Comparison of ENCODE assay signal across 38 cellular contexts in the genomic region with DNA sequence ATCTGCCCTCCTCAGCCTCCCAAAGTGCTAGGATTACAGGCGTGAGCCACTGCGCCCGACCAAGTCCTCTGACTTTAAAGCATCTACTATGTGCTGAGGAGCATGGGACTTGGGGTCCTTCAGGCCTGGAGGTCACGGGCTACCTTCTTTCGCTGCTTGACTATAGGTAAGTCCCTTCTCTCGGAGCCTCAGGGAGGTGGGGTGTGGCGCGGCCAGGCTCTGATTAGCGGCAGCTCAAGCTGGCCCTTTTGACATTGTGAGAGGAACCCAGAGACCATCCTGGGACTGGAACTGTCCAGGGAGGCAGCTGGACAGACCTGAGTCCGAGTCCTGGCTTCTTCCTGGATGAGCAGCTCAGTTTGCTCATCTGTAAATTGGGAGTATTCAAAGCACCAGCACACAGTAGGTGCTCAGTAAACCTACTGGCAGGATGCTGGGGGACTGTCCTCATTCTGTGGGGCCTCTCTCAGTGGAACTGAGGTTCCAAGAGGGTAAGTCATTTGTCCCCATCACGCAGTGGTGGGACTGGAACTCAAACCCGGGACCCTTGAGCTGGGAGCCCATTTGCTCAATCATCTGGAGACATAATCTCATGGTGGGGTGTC. TPM values are rescaled to one million over a fixed set of nuclear protein-coding genes. Genes with fewer than 3 reads are reported as not detected.
DNase-seq lines count a peak whose midpoint lies in the region; ATAC-seq, FAIRE-seq and TF ChIP-seq lines count a peak whose summit lies in the region.
"Had no signal": no experiment of that assay in that cellular context is flagged by ENCODE, and none has a peak within 500 bp of the region (broad histone marks: within the 10 kb centered on the region; RNA-seq: fewer than 3 reads in every experiment).

No MANE protein-coding gene starts in this region.

- no peak for TF ChIP-seq RAD21 in GM12878 (IDR thresholded peaks at IDR 0.05; ENCODE audit: insufficient read depth, low read depth, low read length)

- peak overlapping the region; percentile 41 for H3K4me3 Mint-ChIP-seq in stimulated activated naive CD8-positive, alpha-beta T cell treated with anti-CD3 and anti-CD28 coated beads, Interleukin-15, Interleukin-2, amounts not matched to agents 100 ng/mL and 50 ng/mL, for 24 hours
- no peak overlapping the region for H3K4me3 Mint-ChIP-seq in nephron progenitor cell
- H3K4me3 Mint-ChIP-seq: CD8-positive, alpha-beta memory T cell had no signal

- H3K9me3 Mint-ChIP-seq in stimulated activated naive CD8-positive, alpha-beta T cell treated with anti-CD3 and anti-CD28 coated beads, Interleukin-15, Interleukin-2, amounts not matched to agents 100 ng/mL and 50 ng/mL, for 24 hours, result no peaks in the 10 kb centered on the region
- H3K9me3 Mint-ChIP-seq in nephron progenitor cell, result no peaks in the 10 kb centered on the region
- H3K9me3 Mint-ChIP-seq: CD8-positive, alpha-beta memory T cell had no signal

- peak overlapping the region; percentile 97 for H3K4me2 ChIP-seq in GM12878 (ENCODE audit: control insufficient read depth, insufficient read depth)
- H3K4me2 ChIP-seq: A549, SK-N-SH, smooth muscle cell had no signal

- no peaks in the 10 kb centered on the region for H3K36me3 Mint-ChIP-seq in stimulated activated naive CD8-positive, alpha-beta T cell treated with anti-CD3 and anti-CD28 coated beads, Interleukin-15, Interleukin-2, amounts not matched to agents 100 ng/mL and 50 ng/mL, for 24 hours (ENCODE audit: low read depth)
- H3K36me3 Mint-ChIP-seq in nephron progenitor cell (ENCODE audit: low read depth), result no peaks in the 10 kb centered on the region
- H3K36me3 Mint-ChIP-seq: CD8-positive, alpha-beta memory T cell had no signal

- H3K79me2 ChIP-seq in GM12878 (ENCODE audit: control insufficient read depth, insufficient read depth, low read length), result peaks cover 54% of the 10 kb centered on the region

- no peak overlapping the region for H3K27ac Mint-ChIP-seq in stimulated activated naive CD8-positive, alpha-beta T cell treated with anti-CD3 and anti-CD28 coated beads, Interleukin-15, Interleukin-2, amounts not matched to agents 100 ng/mL and 50 ng/mL, for 24 hours
- no peak overlapping the region for H3K27ac Mint-ChIP-seq in nephron progenitor cell

- peak overlapping the region; percentile 94 for H3K27ac ChIP-seq in GM12878 (ENCODE audit: control insufficient read depth, insufficient read depth)
- H3K27ac ChIP-seq: A549, left ventricle myocardium inferior, right atrium auricular region, stomach had no signal

- DNase-seq in stimulated activated naive CD8-positive, alpha-beta T cell treated with anti-CD3 and anti-CD28 coated beads, Interleukin-15, Interleukin-2, amounts not matched to agents 100 U/mL and 50 U/mL, for 24 hours, result no peak
- DNase-seq in GM12878 (ENCODE audit: low read depth, low spot score) (no peak), globus pallidus (ENCODE audit: low spot score) (no peak), medulla oblongata (ENCODE audit: extremely low spot score) (no peak), nephron progenitor cell (no peak)
- DNase-seq: activated CD4-positive, alpha-beta T cell treated with anti-CD3 and anti-CD28 coated beads, Interleukin-2, amount 50 U/mL, for 1 hour; activated CD4-positive, CD25-positive, alpha-beta regulatory T cell; activated T-cell treated with anti-CD3 and anti-CD28 coated beads, Interleukin-2, amount 50 U/mL, for 48 hours; AML-193; CD8-positive, alpha-beta memory T cell; cortex of kidney; DMS 273 treated with DMSO at 0.1 percent for 48 hours; EL; erythroblast; glutamatergic neuron; HCEC 1CT; islet precursor cell; left ventricle myocardium inferior; NCI-H1436 treated with DMSO at 0.1 percent for 48 hours; NCI-H2081 treated with DMSO at 0.1 percent for 48 hours; NCI-H226; NCI-H526 treated with DMSO at 0.1 percent for 48 hours; NK-92 treated with Interleukin-12 subunit alpha and Interleukin-12 subunit beta, amount 100 ng/mL, for 24 hours; PC-3; posterior cingulate gyrus; SK-N-SH; stimulated activated CD4-positive, alpha-beta T cell treated with anti-CD3 and anti-CD28 coated beads, Interleukin-1b, Interleukin-23, amount 100 ng/mL, for 48 hours; stomach had no signal

- H3K4me3 ChIP-seq in GM12878, result peak overlapping the region; percentile 100
- H3K4me3 ChIP-seq: A549, left ventricle myocardium inferior, right atrium auricular region, smooth muscle cell, stomach had no signal

- FAIRE-seq in GM12878 (lab: Jason Lieb, UNC), result no peak
- FAIRE-seq: A549, urothelium cell line had no signal

- peaks cover 52% of the 10 kb centered on the region for H3K4me1 ChIP-seq in GM12878 (ENCODE audit: control insufficient read depth, insufficient read depth, low read length)
- H3K4me1 ChIP-seq: A549, left ventricle myocardium inferior, right atrium auricular region had no signal

- H4K20me1 ChIP-seq in GM12878 (ENCODE audit: control insufficient read depth, insufficient read depth), result no peaks in the 10 kb centered on the region

- H3K9ac ChIP-seq in GM12878 (ENCODE audit: control insufficient read depth, insufficient read depth, low read length), result peak overlapping the region; percentile 81
- H3K9ac ChIP-seq: SK-N-SH had no signal

- BruUV-seq in GM12878 (replicated peaks; lab: Mats Ljungman, UMichigan), result no TSS peak

- no peaks in the 10 kb centered on the region for H3K27me3 ChIP-seq in GM12878 (replicated peaks in 1 of 2; ENCODE audit: control insufficient read depth in 2 of 2, insufficient read depth in 2 of 2, low read length in 1 of 2)
- H3K27me3 ChIP-seq: right atrium auricular region had no signal

- POLR2A ChIA-PET in GM12878 (lab: Charles Lee), result interaction anchor here (0.6 to 1.4 kb wide), 5 partner anchors 18 to 368 kb away, joined by 3 to 5 read pairs (median 3); no protein-coding TSS in a partner anchor

- RAD21 ChIA-PET in GM12878 (lab: Charles Lee; ENCODE audit: unreplicated experiment), result interaction anchor here (0.5 to 2.5 kb wide), 10 partner anchors 9 to 356 kb away, joined by 3 to 11 read pairs (median 4); partner anchors contain the start of gene TRAPPC5

- 46% methylated on average over 12 of the region's 12 CpGs for WGBS in GM12878 (ENCODE audit: insufficient coverage, insufficient replicate concordance, low lambda C conversion rate, missing lambda C conversion rate)

- TF ChIP-seq CTCF in GM12878 (IDR thresholded peaks at IDR 0.05 in 2 of 3, conservative IDR thresholded peaks at IDR 0.05 in 1 of 3; ENCODE audit: control insufficient read depth in 2 of 3, extremely low read depth in 1 of 3, insufficient read depth in 1 of 3, low read depth in 3 of 3, low read length in 3 of 3) (no peak), nephron progenitor cell (IDR thresholded peaks at IDR 0.05) (no peak)

- in situ Hi-C loops in GM12878 (cut with MboI), result loop anchor here (10.0 kb wide), 2 partner anchors 516 to 1176 kb away; no protein-coding TSS in a partner anchor

- intact Hi-C loops in GM12878 (cut with micrococcal nuclease; ENCODE audit: unreplicated experiment), result loop anchor here (2.0 to 10.0 kb wide), 3 partner anchors 42 to 494 kb away; no protein-coding TSS in a partner anchor

- H2AFZ ChIP-seq in GM12878 (ENCODE audit: control insufficient read depth, low read depth, low read length), result no peak overlapping the region

- peak; percentile 59; the same call in 1 of the 2 replicates for TF ChIP-seq POLR2A in GM12878 (IDR thresholded peaks at IDR 0.05; ENCODE audit: low read depth, low read length)

- SMC1A ChIA-PET in GM12878 (lab: Charles Lee; ENCODE audit: uncharacterized antibody, unreplicated experiment), result interaction anchor here (0.7 to 5.5 kb wide), 3 partner anchors 8 to 99 kb away, joined by 3 to 26 read pairs (median 3); partner anchors contain the start of gene TRAPPC5

- H3K4me1 Mint-ChIP-seq in stimulated activated naive CD8-positive, alpha-beta T cell treated with anti-CD3 and anti-CD28 coated beads, Interleukin-15, Interleukin-2, amounts not matched to agents 100 ng/mL and 50 ng/mL, for 24 hours (ENCODE audit: low read depth), result peaks cover 62% of the 10 kb centered on the region
- H3K4me1 Mint-ChIP-seq in nephron progenitor cell, result no peaks in the 10 kb centered on the region

- TF ChIP-seq EP300 in GM12878 (IDR thresholded peaks at IDR 0.05; ENCODE audit: borderline replicate concordance in 1 of 2, control insufficient read depth in 1 of 2, low read depth in 2 of 2, low read length in 2 of 2), result no peak

- H3K36me3 ChIP-seq in GM12878 (ENCODE audit: control insufficient read depth in 2 of 2, insufficient read depth in 2 of 2, low read length in 1 of 2), result peaks cover 4 to 12% of the 10 kb centered on the region in 2 experiments; a peak in 3 of 4 replicates
- H3K36me3 ChIP-seq: left ventricle myocardium inferior, right atrium auricular region, stomach had no signal

- CTCF ChIA-PET in GM12878 (lab: Yijun Ruan, JAX), result interaction anchor here (0.6 to 2.2 kb wide), 4 partner anchors 11 to 71 kb away, joined by 3 to 15 read pairs (median 3); partner anchors contain the start of gene TRAPPC5

- no peak for ATAC-seq in stimulated activated naive CD8-positive, alpha-beta T cell treated with anti-CD3 and anti-CD28 coated beads, Interleukin-15, Interleukin-2, amounts not matched to agents 100 U/mL and 50 U/mL, for 24 hours
- no peak for ATAC-seq in GM12878
- ATAC-seq: A549, PC-3, Right ventricle myocardium inferior had no signal

- H3K27me3 Mint-ChIP-seq in stimulated activated naive CD8-positive, alpha-beta T cell treated with anti-CD3 and anti-CD28 coated beads, Interleukin-15, Interleukin-2, amounts not matched to agents 100 ng/mL and 50 ng/mL, for 24 hours, result peaks cover 3% of the 10 kb centered on the region
- H3K27me3 Mint-ChIP-seq in nephron progenitor cell (ENCODE audit: low read depth, poor library complexity), result peaks cover 67% of the 10 kb centered on the region

- H3K9me3 ChIP-seq in GM12878 (replicated peaks; ENCODE audit: control insufficient read depth, insufficient read depth, low read length), result no peaks in the 10 kb centered on the region; the same call in 1 of the 3 replicates
- H3K9me3 ChIP-seq: A549, left ventricle myocardium inferior, right atrium auricular region, SK-N-SH, stomach had no signal

RNA-seq across cellular contexts. Expression of gene FCER2, which starts 0.8 kb away (rescaled TPM):
- 564 and 607 TPM in 2 replicates for total RNA-seq in GM12878 (2013; cell fraction: nucleolus; rRNA removed)
- total RNA-seq in GM12878 (2014; rRNA removed) (351 and 365 TPM in 2 replicates), GM12878 (2014; rRNA removed; fragmentation: Illumina TruSeq; extraction: Trizol) (218 and 223 TPM in 2 replicates), GM12878 (2021) (359 and 362 TPM in 2 replicates)
- 318 TPM for polyA plus RNA-seq in GM12878 (2011; ENCODE audit: low read depth)
- polyA plus RNA-seq in GM12878 (2011; rRNA removed) (170 and 363 TPM in 2 replicates), GM12878 (2014; fragmentation: Illumina TruSeq; extraction: Trizol) (155 and 247 TPM in 2 replicates), GM12878 (2014; fragmentation: Nextera tagmentation; extraction: Ambion mirVana) (10 to 100 TPM; 44.0 to 53.3 TPM), GM12878 (2014; rRNA removed) (424 and 451 TPM in 2 replicates), GM12878 (2016; fragmentation: Nextera tagmentation; extraction: Ambion mirVana) (100 to 1,000 TPM; 214 to 235 TPM)
- polyA plus RNA-seq in GM12878 (2011; cell fraction: cytosol; rRNA removed), result 431 and 568 TPM in 2 replicates
- 453 and 458 TPM in 2 replicates for polyA plus RNA-seq in GM12878 (2011; cell fraction: nucleus; rRNA removed)
- 547 and 639 TPM in 2 replicates for polyA plus RNA-seq in GM12878 (2012)
- polyA minus RNA-seq in GM12878 (2011; rRNA and poly(A)+ RNA removed), result 176 and 326 TPM in 2 replicates
- 118 and 125 TPM in 2 replicates for polyA minus RNA-seq in GM12878 (2011; cell fraction: cytosol; rRNA and poly(A)+ RNA removed)
- polyA minus RNA-seq in GM12878 (2011; cell fraction: nucleus; rRNA and poly(A)+ RNA removed), result 98.0 and 111 TPM in 2 replicates
- total RNA-seq: cardiac septum; LHCN-M2; myocyte; PC-3; right atrium auricular region; smooth muscle cell; T-helper 1 cell treated with Interleukin-12 subunit alpha and Interleukin-12 subunit beta and Interleukin-4 antibody, amounts not matched to agents 30 ng/mL and 1 ng/mL, for 36 hours had no signal
- polyA plus RNA-seq: A549; CD8-positive, alpha-beta memory T cell; SK-N-SH; smooth muscle cell had no signal

RNA-seq across cellular contexts. Expression of gene TRAPPC5, which starts 20.5 kb away (rescaled TPM):
- total RNA-seq in GM12878 (2013; cell fraction: nucleolus; rRNA removed), result 23.6 and 30.6 TPM in 2 replicates
- total RNA-seq in GM12878 (2014; rRNA removed) (139 and 157 TPM in 2 replicates), GM12878 (2014; rRNA removed; fragmentation: Illumina TruSeq; extraction: Trizol) (35.6 and 49.6 TPM in 2 replicates), GM12878 (2021) (168 and 181 TPM in 2 replicates)
- 30.0 TPM for polyA plus RNA-seq in GM12878 (2011; ENCODE audit: low read depth)
- polyA plus RNA-seq in GM12878 (2011; rRNA removed) (20.7 and 58.1 TPM in 2 replicates), GM12878 (2014; fragmentation: Illumina TruSeq; extraction: Trizol) (0.78 and 7.1 TPM in 2 replicates), GM12878 (2014; fragmentation: Nextera tagmentation; extraction: Ambion mirVana) (10 to 100 TPM in 1 of 2 experiments, 1 to 10 TPM in 1; 4.2 to 22.5 TPM), GM12878 (2014; rRNA removed) (120 and 182 TPM in 2 replicates), GM12878 (2016; fragmentation: Nextera tagmentation; extraction: Ambion mirVana) (100 to 1,000 TPM; 197 to 210 TPM)
- polyA plus RNA-seq in GM12878 (2011; cell fraction: cytosol; rRNA removed), result 26.7 and 76.7 TPM in 2 replicates
- 40.0 and 59.6 TPM in 2 replicates for polyA plus RNA-seq in GM12878 (2011; cell fraction: nucleus; rRNA removed)
- 129 and 198 TPM in 2 replicates for polyA plus RNA-seq in GM12878 (2012)
- polyA minus RNA-seq in GM12878 (2011; rRNA and poly(A)+ RNA removed), result 60.6 and 61.7 TPM in 2 replicates
- polyA minus RNA-seq in GM12878 (2011; cell fraction: cytosol; rRNA and poly(A)+ RNA removed), result 34.7 and 43.8 TPM in 2 replicates
- polyA minus RNA-seq in GM12878 (2011; cell fraction: nucleus; rRNA and poly(A)+ RNA removed), result 5.2 and 20.9 TPM in 2 replicates

RNA-seq across cellular contexts. Expression of gene MCEMP1, which starts 24.3 kb away (rescaled TPM):
- total RNA-seq in GM12878 (2013; cell fraction: nucleolus; rRNA removed), result not detected in 2 replicates
- 0.16 and 0.23 TPM in 2 replicates for total RNA-seq in GM12878 (2014; rRNA removed)
- 0.13 TPM in 1 of 2 replicates, not detected in the other for total RNA-seq in GM12878 (2014; rRNA removed; fragmentation: Illumina TruSeq; extraction: Trizol)
- total RNA-seq in GM12878 (2021), result 0.26 and 0.48 TPM in 2 replicates
- not detected for polyA plus RNA-seq in GM12878 (2011; ENCODE audit: low read depth)
- 0.08 TPM in 1 of 2 replicates, not detected in the other for polyA plus RNA-seq in GM12878 (2011; rRNA removed)
- 0.08 and 0.25 TPM in 2 replicates for polyA plus RNA-seq in GM12878 (2011; cell fraction: cytosol; rRNA removed)
- polyA plus RNA-seq in GM12878 (2011; cell fraction: nucleus; rRNA removed), result 0.10 and 0.23 TPM in 2 replicates
- not detected in 2 replicates for polyA plus RNA-seq in GM12878 (2012)
- 0.37 TPM in 1 of 2 replicates, not detected in the other for polyA plus RNA-seq in GM12878 (2014; fragmentation: Illumina TruSeq; extraction: Trizol)
- polyA plus RNA-seq in GM12878 (2014; fragmentation: Nextera tagmentation; extraction: Ambion mirVana), result under 1 TPM; 0.26 to 0.55 TPM
- polyA plus RNA-seq in GM12878 (2014; rRNA removed), result 0.26 and 0.33 TPM in 2 replicates
- polyA plus RNA-seq in GM12878 (2016; fragmentation: Nextera tagmentation; extraction: Ambion mirVana), result under 1 TPM in 1 of 2 experiments, not detected in 1; 0.09 TPM
- polyA minus RNA-seq in GM12878 (2011; rRNA and poly(A)+ RNA removed), result 0.72 TPM in 1 of 2 replicates, not detected in the other
- polyA minus RNA-seq in GM12878 (2011; cell fraction: cytosol; rRNA and poly(A)+ RNA removed), result not detected in 2 replicates
- polyA minus RNA-seq in GM12878 (2011; cell fraction: nucleus; rRNA and poly(A)+ RNA removed), result not detected in 2 replicates
- total RNA-seq: CD8-positive, alpha-beta memory T cell; LHCN-M2; myocyte; PC-3; smooth muscle cell; T-helper 1 cell treated with Interleukin-12 subunit alpha and Interleukin-12 subunit beta and Interleukin-4 antibody, amounts not matched to agents 30 ng/mL and 1 ng/mL, for 36 hours had no signal
- polyA plus RNA-seq: CD8-positive, alpha-beta memory T cell; SK-N-SH; smooth muscle cell had no signal

RNA-seq across cellular contexts. Expression of gene CLEC4G, which starts 30.8 kb away (rescaled TPM):
- total RNA-seq in GM12878 (2013; cell fraction: nucleolus; rRNA removed), result not detected in 2 replicates
- total RNA-seq in GM12878 (2014; rRNA removed) (not detected in 2 replicates), GM12878 (2014; rRNA removed; fragmentation: Illumina TruSeq; extraction: Trizol) (not detected in 2 replicates), GM12878 (2021) (not detected in 2 replicates)
- polyA plus RNA-seq in GM12878 (2011; ENCODE audit: low read depth), result not detected
- polyA plus RNA-seq in GM12878 (2011; rRNA removed) (not detected in 2 replicates), GM12878 (2014; fragmentation: Illumina TruSeq; extraction: Trizol) (0.04 TPM in 1 of 2 replicates, not detected in the other), GM12878 (2014; fragmentation: Nextera tagmentation; extraction: Ambion mirVana) (not detected), GM12878 (2014; rRNA removed) (not detected in 2 replicates), GM12878 (2016; fragmentation: Nextera tagmentation; extraction: Ambion mirVana) (not detected)
- 0.05 and 0.09 TPM in 2 replicates for polyA plus RNA-seq in GM12878 (2011; cell fraction: cytosol; rRNA removed)
- not detected in 2 replicates for polyA plus RNA-seq in GM12878 (2011; cell fraction: nucleus; rRNA removed)
- polyA plus RNA-seq in GM12878 (2012), result not detected in 2 replicates
- not detected in 2 replicates for polyA minus RNA-seq in GM12878 (2011; rRNA and poly(A)+ RNA removed)
- polyA minus RNA-seq in GM12878 (2011; cell fraction: cytosol; rRNA and poly(A)+ RNA removed), result not detected in 2 replicates
- not detected in 2 replicates for polyA minus RNA-seq in GM12878 (2011; cell fraction: nucleus; rRNA and poly(A)+ RNA removed)
- total RNA-seq: CD8-positive, alpha-beta memory T cell; LHCN-M2; myocyte; PC-3; smooth muscle cell; T-helper 1 cell treated with Interleukin-12 subunit alpha and Interleukin-12 subunit beta and Interleukin-4 antibody, amounts not matched to agents 30 ng/mL and 1 ng/mL, for 36 hours had no signal
- polyA plus RNA-seq: A549; CD8-positive, alpha-beta memory T cell; SK-N-SH; smooth muscle cell had no signal

RNA-seq across cellular contexts. Expression of gene RETN, which starts 32.3 kb away (rescaled TPM):
- not detected in 2 replicates for total RNA-seq in GM12878 (2013; cell fraction: nucleolus; rRNA removed)
- total RNA-seq in GM12878 (2014; rRNA removed) (not detected in 2 replicates), GM12878 (2014; rRNA removed; fragmentation: Illumina TruSeq; extraction: Trizol) (not detected in 2 replicates), GM12878 (2021) (not detected in 2 replicates)
- not detected for polyA plus RNA-seq in GM12878 (2011; ENCODE audit: low read depth)
- polyA plus RNA-seq in GM12878 (2011; rRNA removed) (not detected in 2 replicates), GM12878 (2014; fragmentation: Illumina TruSeq; extraction: Trizol) (0.26 TPM in 1 of 2 replicates, not detected in the other), GM12878 (2014; fragmentation: Nextera tagmentation; extraction: Ambion mirVana) (not detected), GM12878 (2014; rRNA removed) (not detected in 2 replicates), GM12878 (2016; fragmentation: Nextera tagmentation; extraction: Ambion mirVana) (not detected)
- not detected in 2 replicates for polyA plus RNA-seq in GM12878 (2011; cell fraction: cytosol; rRNA removed)
- not detected in 2 replicates for polyA plus RNA-seq in GM12878 (2011; cell fraction: nucleus; rRNA removed)
- polyA plus RNA-seq in GM12878 (2012), result not detected in 2 replicates
- polyA minus RNA-seq in GM12878 (2011; rRNA and poly(A)+ RNA removed), result not detected in 2 replicates
- polyA minus RNA-seq in GM12878 (2011; cell fraction: cytosol; rRNA and poly(A)+ RNA removed), result not detected in 2 replicates
- polyA minus RNA-seq in GM12878 (2011; cell fraction: nucleus; rRNA and poly(A)+ RNA removed), result not detected in 2 replicates
- total RNA-seq: CD8-positive, alpha-beta memory T cell; LHCN-M2; myocyte; PC-3; right atrium auricular region; smooth muscle cell; T-helper 1 cell treated with Interleukin-12 subunit alpha and Interleukin-12 subunit beta and Interleukin-4 antibody, amounts not matched to agents 30 ng/mL and 1 ng/mL, for 36 hours had no signal
- polyA plus RNA-seq: A549, SK-N-SH, smooth muscle cell had no signal
